9 cellular contexts compared by ENCODE assay signal in the genomic region with DNA sequence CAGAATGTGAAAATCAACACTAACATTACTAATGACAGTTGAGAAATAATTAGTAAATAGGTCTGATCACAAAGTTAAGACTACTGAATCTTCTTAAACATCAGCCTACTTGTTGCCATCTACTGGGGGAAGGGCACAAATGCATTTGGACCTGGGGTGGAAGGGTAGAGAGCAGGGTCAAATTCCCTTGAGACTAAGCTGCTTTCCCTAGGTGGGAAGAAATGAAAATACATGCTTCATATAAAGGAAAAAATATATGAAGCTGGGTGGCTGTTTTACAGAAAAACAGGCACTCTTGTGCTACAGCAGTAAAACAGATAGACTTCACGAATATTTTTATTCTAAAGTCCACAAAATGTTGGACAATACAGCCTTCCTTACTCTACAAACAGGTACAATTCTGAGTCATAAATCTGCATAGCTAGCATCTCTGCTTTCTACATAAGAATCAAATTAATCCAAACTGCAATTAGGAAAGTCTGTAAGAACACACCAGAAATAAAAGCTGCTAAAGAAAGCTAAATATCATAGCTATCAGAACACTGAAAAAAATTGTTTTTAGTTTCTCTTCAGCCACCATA. TPM values are rescaled to one million over a fixed set of nuclear protein-coding genes. Genes with fewer than 3 reads are reported as not detected.
DNase-seq lines count a peak whose midpoint lies in the region; ATAC-seq and TF ChIP-seq lines count a peak whose summit lies in the region.
"Had no signal": no experiment of that assay in that cellular context is flagged by ENCODE, and none has a peak within 500 bp of the region (broad histone marks: within the 10 kb centered on the region; RNA-seq: fewer than 3 reads in every experiment).

No MANE protein-coding gene starts in this region.

- DNase-seq in activated T-cell treated with anti-CD3 and anti-CD28 coated beads, Interleukin-2, amount 50 U/mL, for 72 hours: peak; percentile 17 to 22
- no peak for DNase-seq in activated T-cell treated with anti-CD3 and anti-CD28 coated beads, Interleukin-2, amount 50 U/mL, for 48 hours
- DNase-seq in H9 (peak; percentile 37), NCI-H526 treated with DMSO at 0.1 percent for 48 hours (lab: John Stamatoyannopoulos, UW) (peak; percentile 13), choroid plexus epithelial cell (ENCODE audit: low read depth) (peak; percentile 47), psoas muscle (no peak), NCI-H2081 (lab: John Stamatoyannopoulos, UW) (no peak)
- no peak for DNase-seq in stimulated activated CD8-positive, alpha-beta memory T cell treated with anti-CD3 and anti-CD28 coated beads, Interleukin-4, amount 100 ng/mL, for 48 hours

- H4K8ac ChIP-seq in H9 (replicated peaks; ENCODE audit: insufficient read length, low read depth, low read length): no peak overlapping the region

- no peak overlapping the region for H3K23ac ChIP-seq in H9 (ENCODE audit: insufficient read length, low read depth, low read length)

- H3K9ac ChIP-seq in H9 (ENCODE audit: extremely low read depth, insufficient read length, low read length): no peak overlapping the region

- peaks cover 30% of the 10 kb centered on the region; the same call in 1 of the 2 replicates for H3K79me2 ChIP-seq in H9 (ENCODE audit: insufficient read depth, low read length)

- peaks cover 50% of the 10 kb centered on the region for H3K4me1 Mint-ChIP-seq in activated T-cell treated with anti-CD3 and anti-CD28 coated beads, Interleukin-2, amount 50 U/mL, for 72 hours (ENCODE audit: low read depth)
- peaks cover 17 to 22% of the 10 kb centered on the region in 2 experiments for H3K4me1 Mint-ChIP-seq in H9

- no peak overlapping the region for H3T11ph ChIP-seq in H9 (ENCODE audit: low read length)

- H2AFZ ChIP-seq in H9 (ENCODE audit: low read length): no peak overlapping the region

- no peaks in the 10 kb centered on the region for H4K20me1 ChIP-seq in H9 (ENCODE audit: control insufficient read depth, insufficient read depth, insufficient read length)

- H3K4me3 Mint-ChIP-seq in activated T-cell treated with anti-CD3 and anti-CD28 coated beads, Interleukin-2, amount 50 U/mL, for 72 hours: peak overlapping the region in 1 of 2 donors; percentile 90
- no peak overlapping the region for H3K4me3 Mint-ChIP-seq in H9

- peak; percentile 68 to 77 for ATAC-seq in activated T-cell treated with anti-CD3 and anti-CD28 coated beads, Interleukin-2, amount 50 U/mL, for 72 hours (replicated peaks in 1 of 2)
- ATAC-seq in psoas muscle: peak; percentile 41 to 77 (median 60)

- TF ChIP-seq CTCF in H9 (conservative IDR thresholded peaks at IDR 0.05): peak; percentile 64
- peak; percentile 55 for TF ChIP-seq CTCF in choroid plexus epithelial cell (conservative IDR thresholded peaks at IDR 0.05; ENCODE audit: low read depth, low read length)
- TF ChIP-seq CTCF in psoas muscle (IDR thresholded peaks at IDR 0.05): peak; percentile 30

- no peak overlapping the region for H2BK5ac ChIP-seq in H9 (ENCODE audit: insufficient read length, low read length)

- no peak overlapping the region for H3K18ac ChIP-seq in H9 (ENCODE audit: insufficient read length, low read depth, low read length)

- H3K9me3 ChIP-seq in H9 (ENCODE audit: control insufficient read depth, low read depth, low read length) (no peaks in the 10 kb centered on the region), psoas muscle (no peaks in the 10 kb centered on the region)
- H3K9me3 ChIP-seq: thoracic aorta had no signal

- no CpG with 5 or more reads among the region's 1 CpG for WGBS in H9 (ENCODE audit: extremely low coverage, insufficient read length, low lambda C conversion rate)
- 56 to 74% (median 60%) methylated on average over 1 of the region's 1 CpG for WGBS in psoas muscle, 3 donors

- no peak overlapping the region for H3K4me2 ChIP-seq in H9 (ENCODE audit: insufficient read depth, insufficient read length, low read length)

- H3K27ac Mint-ChIP-seq in activated T-cell treated with anti-CD3 and anti-CD28 coated beads, Interleukin-2, amount 50 U/mL, for 72 hours: peak overlapping the region; percentile 98
- no peak overlapping the region; a peak in 1 of 7 replicates for H3K27ac Mint-ChIP-seq in H9

- H3K36me3 ChIP-seq in psoas muscle (ENCODE audit: insufficient read depth in 1 of 2, low read depth in 1 of 2): peaks cover 0 to 18% of the 10 kb centered on the region in 2 donors

- no peak overlapping the region for H3K4ac ChIP-seq in H9 (ENCODE audit: low read depth, low read length)

- no peak overlapping the region for H2BK120ac ChIP-seq in H9 (ENCODE audit: low read depth, low read length, poor library complexity, severe bottlenecking)

- no peak overlapping the region for H2BK20ac ChIP-seq in H9 (ENCODE audit: low read depth, low read length, poor library complexity, severe bottlenecking)

- no peaks in the 10 kb centered on the region for H3K4me1 ChIP-seq in H9 (ENCODE audit: insufficient read depth, low read length)
- H3K4me1 ChIP-seq in psoas muscle: peaks cover 78% of the 10 kb centered on the region

- H3K27me3 ChIP-seq in H9 (ENCODE audit: insufficient read depth, low read length) (no peaks in the 10 kb centered on the region), psoas muscle (ENCODE audit: insufficient read depth in 3 of 3, low read length in 2 of 3) (no peaks in the 10 kb centered on the region)

- H2BK12ac ChIP-seq in H9 (ENCODE audit: insufficient read length, low read depth, low read length): no peak overlapping the region

- intact Hi-C loops in psoas muscle (cut with DNase I): loop anchor here in 1 of 2 donors (5.0 kb wide), 1 partner anchor 34 kb away; no protein-coding TSS in a partner anchor

- no peaks in the 10 kb centered on the region for H3K79me1 ChIP-seq in H9 (ENCODE audit: insufficient read depth, low read depth, low read length, poor library complexity, severe bottlenecking)

- no peak overlapping the region for H3K14ac ChIP-seq in H9 (ENCODE audit: insufficient read depth, low read length)

- H3K4me3 ChIP-seq in choroid plexus epithelial cell (ENCODE audit: low read depth, low read length): no peak overlapping the region
- H3K4me3 ChIP-seq in psoas muscle: no peak overlapping the region
- H3K4me3 ChIP-seq: thoracic aorta had no signal

- no peak overlapping the region for H3K56ac ChIP-seq in H9 (ENCODE audit: insufficient read length, low read depth, low read length)

- H4K5ac ChIP-seq in H9 (ENCODE audit: insufficient read length, low read depth, low read length): no peak overlapping the region

- no peak overlapping the region for H4K91ac ChIP-seq in H9 (ENCODE audit: insufficient read length, low read depth, low read length)

- H3K9me3 Mint-ChIP-seq in activated T-cell treated with anti-CD3 and anti-CD28 coated beads, Interleukin-2, amount 50 U/mL, for 72 hours: no peaks in the 10 kb centered on the region
- H3K9me3 Mint-ChIP-seq in H9: no peaks in the 10 kb centered on the region

- H3K36me3 Mint-ChIP-seq in activated T-cell treated with anti-CD3 and anti-CD28 coated beads, Interleukin-2, amount 50 U/mL, for 72 hours (ENCODE audit: insufficient read depth in 2 of 2): peaks cover 0 to 12% of the 10 kb centered on the region in 2 donors
- H3K36me3 Mint-ChIP-seq in H9 (ENCODE audit: insufficient read depth in 1 of 3, low read depth in 3 of 3): peaks cover 0 to 14% (median 10%) of the 10 kb centered on the region in 3 experiments; a peak in 5 of 7 replicates

- H3K27ac ChIP-seq in H9 (ENCODE audit: insufficient read length, low read depth, low read length): no peak overlapping the region
- peak overlapping the region; percentile 39 for H3K27ac ChIP-seq in psoas muscle

- no peaks in the 10 kb centered on the region for H3K23me2 ChIP-seq in H9 (ENCODE audit: insufficient read length, low read depth, low read length, poor library complexity, severe bottlenecking)

- no peak overlapping the region for H2BK15ac ChIP-seq in H9 (ENCODE audit: low read depth, low read length)

- no peaks in the 10 kb centered on the region for H3K27me3 Mint-ChIP-seq in activated T-cell treated with anti-CD3 and anti-CD28 coated beads, Interleukin-2, amount 50 U/mL, for 72 hours (ENCODE audit: low read depth)
- no peaks in the 10 kb centered on the region for H3K27me3 Mint-ChIP-seq in H9 (ENCODE audit: low read depth)

- no peak overlapping the region for H2AK5ac ChIP-seq in H9 (ENCODE audit: insufficient read length, low read length)

RNA-seq across cellular contexts. Expression of gene TRIP12, which starts 10.9 kb away (rescaled TPM):
- total RNA-seq in activated T-cell treated with anti-CD3 and anti-CD28 coated beads, Interleukin-2, amount 50 U/mL, for 72 hours: 100 to 1,000 TPM; 235 to 250 TPM
- total RNA-seq in H9 (2021): 166 and 172 TPM in 2 replicates
- total RNA-seq in psoas muscle: 100 to 1,000 TPM; 224 to 297 (median 255) TPM
- polyA plus RNA-seq in psoas muscle: 100 to 1,000 TPM in 1 of 3 donors, 10 to 100 TPM in 2; 27.5 to 106 (median 51.8) TPM

RNA-seq across cellular contexts. Expression of gene FBXO36, which starts 11.4 kb away (rescaled TPM):
- 1 to 10 TPM; 1.7 to 2.1 TPM for total RNA-seq in activated T-cell treated with anti-CD3 and anti-CD28 coated beads, Interleukin-2, amount 50 U/mL, for 72 hours
- 3.0 and 3.4 TPM in 2 replicates for total RNA-seq in H9 (2021)
- total RNA-seq in psoas muscle: 1 to 10 TPM in 1 of 4 donors, under 1 TPM in 3; 0.49 to 1.2 (median 0.97) TPM
- polyA plus RNA-seq in psoas muscle: under 1 TPM; 0.21 to 0.60 (median 0.44) TPM

Comparison
In these comparisons a context has a peak if more than half of its experiments do, and no peak if none do; other contexts are left out.
1. DNase-seq: peak in activated T-cell treated with anti-CD3 and anti-CD28 coated beads, Interleukin-2, amount 50 U/mL, for 72 hours (2 of 2), H9 (single experiment), NCI-H526 treated with DMSO at 0.1 percent for 48 hours (single experiment) and choroid plexus epithelial cell (single experiment); none in activated T-cell treated with anti-CD3 and anti-CD28 coated beads, Interleukin-2, amount 50 U/mL, for 48 hours (0 of 2), psoas muscle (0 of 2), stimulated activated CD8-positive, alpha-beta memory T cell treated with anti-CD3 and anti-CD28 coated beads, Interleukin-4, amount 100 ng/mL, for 48 hours (single experiment) and NCI-H2081 (0 of 2).
2. Peak in every context shown above with its lines, with median percentiles within 50 percentile points of each other: CTCF ChIP-seq.